12 cellular contexts compared by ENCODE assay signal in genomic region chr2:20072436-20073158, GRCh38. TPM values are rescaled to one million over a fixed set of nuclear protein-coding genes. Genes with fewer than 3 reads are reported as not detected.
A peak's percentile ranks its signal among the peaks of the same experiment; 100 is the strongest.
DNase-seq lines count a peak whose midpoint lies in the region; ATAC-seq and TF ChIP-seq lines count a peak whose summit lies in the region.
"Had no signal": no experiment of that assay in that cellular context is flagged by ENCODE, and none has a peak within 500 bp of the region (broad histone marks: within the 10 kb centered on the region; RNA-seq: fewer than 3 reads in every experiment).

No MANE protein-coding gene starts in this region.

- no peak for ATAC-seq in HG03095 (IDR thresholded peaks at IDR 0.05; ENCODE audit: unreplicated experiment)
- ATAC-seq: activated CD4-positive, alpha-beta T cell treated with anti-CD3 and anti-CD28 coated beads for 36 hours had no signal

- H3K27ac ChIP-seq in SK-N-MC, result peak overlapping the region; percentile 98
- H3K27ac ChIP-seq: KMS-11 had no signal

- POLR2A ChIA-PET in HEK293T (lab: Yijun Ruan, JAX), result no interaction called here

- H3K4me3 ChIP-seq in SK-N-MC, result peak overlapping the region; percentile 48

- CTCF ChIA-PET in HEK293T (lab: Yijun Ruan, JAX), result no interaction called here

- H3K9me3 Mint-ChIP-seq in neural crest cell (peaks cover 6% of the 10 kb centered on the region), type B pancreatic cell (peaks cover 9% of the 10 kb centered on the region)
- H3K9me3 Mint-ChIP-seq: activated naive CD8-positive, alpha-beta T cell treated with anti-CD3 and anti-CD28 coated beads for 36 hours had no signal

- TF ChIP-seq CTCF in neural crest cell (conservative IDR thresholded peaks at IDR 0.05) (no peak), type B pancreatic cell (conservative IDR thresholded peaks at IDR 0.05) (no peak)

- DNase-seq in SK-N-MC (ENCODE audit: low read depth, low spot score) (no peak), fibroblast of gingiva (ENCODE audit: low read depth) (peak; percentile 39), neural crest cell (ENCODE audit: low read depth, low spot score) (no peak), type B pancreatic cell (ENCODE audit: extremely low spot score, unreplicated experiment) (no peak), OCI-M2 (lab: John Stamatoyannopoulos, UW; ENCODE audit: unreplicated experiment) (no peak), mesenteric fat pad (ENCODE audit: low spot score) (no peak), HEK293T (ENCODE audit: extremely low spot score) (no peak)
- DNase-seq: activated CD4-positive, alpha-beta T cell treated with anti-CD3 and anti-CD28 coated beads for 36 hours; activated naive CD8-positive, alpha-beta T cell treated with anti-CD3 and anti-CD28 coated beads for 36 hours; DND-41 had no signal

- H3K27ac Mint-ChIP-seq in neural crest cell (ENCODE audit: unreplicated experiment), result peak overlapping the region; percentile 99
- H3K27ac Mint-ChIP-seq in type B pancreatic cell, result peak overlapping the region; percentile 96
- H3K27ac Mint-ChIP-seq: activated CD4-positive, alpha-beta T cell treated with anti-CD3 and anti-CD28 coated beads for 36 hours had no signal

- H3K9me3 ChIP-seq in SK-N-MC (ENCODE audit: low read depth, low read length), result peaks cover under 1% of the 10 kb centered on the region; the same call in 1 of the 2 replicates

- H3K36me3 ChIP-seq in SK-N-MC (ENCODE audit: insufficient read depth, low read length), result no peaks in the 10 kb centered on the region

- peak overlapping the region; percentile 75 for H3K9ac ChIP-seq in SK-N-MC (ENCODE audit: insufficient read length)
- H3K9ac ChIP-seq: KMS-11 had no signal

- H3K36me3 Mint-ChIP-seq in neural crest cell (ENCODE audit: low read depth) (no peaks in the 10 kb centered on the region), type B pancreatic cell (peaks cover 7% of the 10 kb centered on the region)
- H3K36me3 Mint-ChIP-seq: activated naive CD8-positive, alpha-beta T cell treated with anti-CD3 and anti-CD28 coated beads for 36 hours had no signal

- H3K4me3 Mint-ChIP-seq in neural crest cell (no peak overlapping the region), type B pancreatic cell (peak overlapping the region; percentile 73)
- H3K4me3 Mint-ChIP-seq: activated CD4-positive, alpha-beta T cell treated with anti-CD3 and anti-CD28 coated beads for 36 hours; activated naive CD8-positive, alpha-beta T cell treated with anti-CD3 and anti-CD28 coated beads for 36 hours had no signal

- H3K27me3 Mint-ChIP-seq in neural crest cell (ENCODE audit: low read depth), result peaks cover 20% of the 10 kb centered on the region
- H3K27me3 Mint-ChIP-seq in type B pancreatic cell, result no peaks in the 10 kb centered on the region

- H3K4me1 Mint-ChIP-seq in neural crest cell (peaks cover 37% of the 10 kb centered on the region), type B pancreatic cell (ENCODE audit: unreplicated experiment) (peaks cover 40% of the 10 kb centered on the region)
- H3K4me1 Mint-ChIP-seq: activated CD4-positive, alpha-beta T cell treated with anti-CD3 and anti-CD28 coated beads for 36 hours; activated naive CD8-positive, alpha-beta T cell treated with anti-CD3 and anti-CD28 coated beads for 36 hours had no signal

TF ChIP-seq in HEK293T, 16 proteins besides CTCF, POLR2A, EP300 and RAD21:
- TF ChIP-seq ELF4 (IDR thresholded peaks at IDR 0.05) (no peak), FOXA1 (IDR thresholded peaks at IDR 0.05) (no peak), NFRKB (IDR thresholded peaks at IDR 0.05) (no peak), BHLHE40 (IDR thresholded peaks at IDR 0.05; ENCODE audit: borderline replicate concordance) (no peak), SP1 (IDR thresholded peaks at IDR 0.05) (no peak), HDGF (IDR thresholded peaks at IDR 0.05; ENCODE audit: borderline replicate concordance) (no peak), FOXM1 (IDR thresholded peaks at IDR 0.05; ENCODE audit: borderline replicate concordance) (no peak), LEF1 (IDR thresholded peaks at IDR 0.05; ENCODE audit: borderline replicate concordance) (no peak), SUZ12 (IDR thresholded peaks at IDR 0.05) (no peak), CTBP1 (IDR thresholded peaks at IDR 0.05; ENCODE audit: borderline replicate concordance) (no peak), PKNOX1 (IDR thresholded peaks at IDR 0.05) (no peak), TARDBP (IDR thresholded peaks at IDR 0.05) (no peak), L3MBTL2 (conservative IDR thresholded peaks at IDR 0.05) (no peak), FOXK2 (IDR thresholded peaks at IDR 0.05) (no peak)

RNA-seq across cellular contexts. Expression of gene LAPTM4A, which starts 21.2 kb away (rescaled TPM):
- total RNA-seq in neural crest cell, result 74.4 and 77.9 TPM in 2 replicates
- total RNA-seq in type B pancreatic cell (ENCODE audit: low replicate concordance), result 196 and 229 TPM in 2 replicates
- total RNA-seq in mesenteric fat pad, result 221 TPM
